1 cellular context compared by ENCODE assay signal in the genomic region with DNA sequence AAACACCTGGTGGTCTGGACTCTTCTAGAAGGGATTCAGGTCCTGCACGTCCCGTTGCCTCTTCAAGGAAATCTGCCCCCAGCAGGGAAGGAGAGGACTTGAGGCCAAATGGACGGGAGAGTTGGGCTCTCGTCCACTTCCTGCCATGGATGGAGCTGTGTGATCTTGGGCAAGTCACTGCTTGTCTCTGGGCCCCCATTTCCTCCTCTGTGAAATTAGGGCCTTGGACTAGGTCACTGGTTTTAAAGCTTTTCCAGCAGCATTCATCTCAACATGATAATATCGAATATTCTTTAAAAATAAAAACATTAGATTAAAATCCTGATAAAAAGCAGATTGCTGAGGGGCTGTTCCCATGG.
TF ChIP-seq lines count a peak whose summit lies in the region.

No MANE protein-coding gene starts in this region.

TF ChIP-seq in HepG2, 621 proteins besides CTCF, POLR2A, EP300 and RAD21:
- peak; percentile 89 for TF ChIP-seq ZNF768 (CRISPR knock-in tag; IDR thresholded peaks at IDR 0.05)
- no peak for TF ChIP-seq HNF4G (IDR thresholded peaks at IDR 0.05; ENCODE audit: borderline replicate concordance, low read depth, low read length)
- no peak for TF ChIP-seq HNF4G (CRISPR knock-in tag; IDR thresholded peaks at IDR 0.05; ENCODE audit: borderline replicate concordance, low read depth)
